Comparison of ENCODE assay signal across 8 cellular contexts in the genomic region with DNA sequence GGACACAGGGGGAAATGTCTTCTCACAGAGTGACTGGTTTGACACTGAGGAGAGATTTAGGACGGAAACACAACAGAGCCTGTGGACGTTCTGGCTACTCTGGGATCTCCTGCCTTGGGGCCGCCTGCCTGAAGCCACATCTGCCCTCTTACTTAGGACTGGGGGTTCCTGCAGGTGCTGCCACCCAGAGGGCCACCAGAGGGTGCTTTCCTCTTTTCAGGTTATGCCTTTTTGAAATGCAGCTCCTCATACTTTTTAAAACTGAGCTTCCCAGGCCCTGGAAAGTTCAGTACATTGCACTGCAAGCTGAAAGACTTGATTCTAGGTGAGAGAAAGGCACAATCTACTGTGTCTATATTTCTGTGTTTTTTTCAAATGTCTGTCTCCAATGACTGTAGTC.
DNase-seq lines count a peak whose midpoint lies in the region; ATAC-seq and TF ChIP-seq lines count a peak whose summit lies in the region.

No MANE protein-coding gene starts in this region.

- H3K27ac ChIP-seq in DOHH2 (ENCODE audit: low read depth, low read length), result no peak overlapping the region
- H3K27ac ChIP-seq in SJSA1, result 0 out of 2 replicates have a peak overlapping the region, but pooled peaks have one; percentile 21
- H3K27ac ChIP-seq in tibial artery, result no peak overlapping the region
- no peak overlapping the region for H3K27ac ChIP-seq in naive thymus-derived CD4-positive, alpha-beta T cell (ENCODE audit: low read depth, low read length)

- H3K27ac Mint-ChIP-seq in glutamatergic neuron (ENCODE audit: unreplicated experiment), result no peak overlapping the region
- H3K27ac Mint-ChIP-seq in activated T-cell treated with anti-CD3 and anti-CD28 coated beads, Interleukin-2, amount 50 U/mL, for 24 hours, result no peak overlapping the region
- no peak overlapping the region for H3K27ac Mint-ChIP-seq in naive thymus-derived CD4-positive, alpha-beta T cell

- H3K27me3 Mint-ChIP-seq in glutamatergic neuron (ENCODE audit: unreplicated experiment), result no peaks in the 10 kb centered on the region
- H3K27me3 Mint-ChIP-seq in activated T-cell treated with anti-CD3 and anti-CD28 coated beads, Interleukin-2, amount 50 U/mL, for 24 hours, result no peaks in the 10 kb centered on the region
- H3K27me3 Mint-ChIP-seq in naive thymus-derived CD4-positive, alpha-beta T cell, result no peaks in the 10 kb centered on the region

- CTCF ChIA-PET in naive thymus-derived CD4-positive, alpha-beta T cell (lab: Charles Lee), result no interaction called here

- no peaks in the 10 kb centered on the region for H3F3A ChIP-seq in DOHH2 (ENCODE audit: control insufficient read depth, insufficient read depth)

- intact Hi-C loops in tibial artery (cut with DNase I; ENCODE audit: low total_unique reads), result no loop called here
- intact Hi-C loops in naive thymus-derived CD4-positive, alpha-beta T cell (cut with micrococcal nuclease), result loop anchor here in 1 of 2 donors (1.0 kb wide), 1 partner anchor 189 kb away; no protein-coding TSS in a partner anchor

- H4K20me1 ChIP-seq in DOHH2 (ENCODE audit: control insufficient read depth, insufficient read depth, low read depth, low read length), result no peaks in the 10 kb centered on the region

- H3K4me2 ChIP-seq in DOHH2 (ENCODE audit: low read length), result no peak overlapping the region

- no peak overlapping the region for H3K4me3 Mint-ChIP-seq in glutamatergic neuron (ENCODE audit: unreplicated experiment)
- H3K4me3 Mint-ChIP-seq in activated T-cell treated with anti-CD3 and anti-CD28 coated beads, Interleukin-2, amount 50 U/mL, for 24 hours, result no peak overlapping the region
- no peak overlapping the region for H3K4me3 Mint-ChIP-seq in naive thymus-derived CD4-positive, alpha-beta T cell

- H3K9me3 Mint-ChIP-seq in glutamatergic neuron (ENCODE audit: unreplicated experiment), result no peaks in the 10 kb centered on the region
- peaks cover 12% of the 10 kb centered on the region for H3K9me3 Mint-ChIP-seq in activated T-cell treated with anti-CD3 and anti-CD28 coated beads, Interleukin-2, amount 50 U/mL, for 24 hours
- H3K9me3 Mint-ChIP-seq in naive thymus-derived CD4-positive, alpha-beta T cell, result peaks cover 0 to 16% (median 7%) of the 10 kb centered on the region in 11 donors

- no peaks in the 10 kb centered on the region for H3K9me2 ChIP-seq in DOHH2 (replicated peaks; ENCODE audit: control insufficient read depth, low read length)

- no peaks in the 10 kb centered on the region for H3K4me1 Mint-ChIP-seq in glutamatergic neuron (ENCODE audit: low read depth, unreplicated experiment)
- no peaks in the 10 kb centered on the region for H3K4me1 Mint-ChIP-seq in activated T-cell treated with anti-CD3 and anti-CD28 coated beads, Interleukin-2, amount 50 U/mL, for 24 hours (ENCODE audit: low read depth)
- peaks cover 0 to 2% (median 0%) of the 10 kb centered on the region in 7 donors for H3K4me1 Mint-ChIP-seq in naive thymus-derived CD4-positive, alpha-beta T cell

- peak; percentile 49 for TF ChIP-seq CTCF in DOHH2 (IDR thresholded peaks at IDR 0.05; ENCODE audit: low read depth, low read length, poor library complexity, severe bottlenecking)
- TF ChIP-seq CTCF in glutamatergic neuron (IDR thresholded peaks at IDR 0.05; ENCODE audit: partially characterized antibody, unreplicated experiment), result no peak
- peak; percentile 34 to 35 for TF ChIP-seq CTCF in tibial artery (IDR thresholded peaks at IDR 0.05)

- DNase-seq in SJSA1 (ENCODE audit: low read depth in 1 of 2, low spot score in 2 of 2) (peak; percentile 52 to 53), glutamatergic neuron (peak; percentile 20), tibial artery (peak in 1 of 2 donors; percentile 69), pons (ENCODE audit: low spot score) (no peak)
- no peak for DNase-seq in activated T-cell treated with anti-CD3 and anti-CD28 coated beads, Interleukin-2, amount 50 U/mL, for 24 hours
- DNase-seq in naive thymus-derived CD4-positive, alpha-beta T cell, result no peak

- POLR2A ChIA-PET in naive thymus-derived CD4-positive, alpha-beta T cell (lab: Charles Lee), result no interaction called here

- no peaks in the 10 kb centered on the region for H3K4me1 ChIP-seq in DOHH2 (ENCODE audit: control insufficient read depth, low read length)
- H3K4me1 ChIP-seq in SJSA1 (replicated peaks), result peaks cover 26% of the 10 kb centered on the region
- no peaks in the 10 kb centered on the region for H3K4me1 ChIP-seq in tibial artery
- no peaks in the 10 kb centered on the region for H3K4me1 ChIP-seq in naive thymus-derived CD4-positive, alpha-beta T cell (ENCODE audit: control insufficient read depth in 2 of 2, insufficient read depth in 2 of 2, low read length in 2 of 2)

- H3K36me3 ChIP-seq in DOHH2 (ENCODE audit: control insufficient read depth, low read length) (no peaks in the 10 kb centered on the region), SJSA1 (no peaks in the 10 kb centered on the region), tibial artery (no peaks in the 10 kb centered on the region)
- no peaks in the 10 kb centered on the region for H3K36me3 ChIP-seq in naive thymus-derived CD4-positive, alpha-beta T cell (ENCODE audit: control insufficient read depth in 2 of 3, insufficient read depth in 3 of 3, low read length in 3 of 3)

- no peaks in the 10 kb centered on the region for H3K27me3 ChIP-seq in DOHH2 (ENCODE audit: control insufficient read depth, low read length)
- H3K27me3 ChIP-seq in SJSA1 (replicated peaks), result no peaks in the 10 kb centered on the region
- no peaks in the 10 kb centered on the region for H3K27me3 ChIP-seq in tibial artery
- H3K27me3 ChIP-seq in naive thymus-derived CD4-positive, alpha-beta T cell (ENCODE audit: control insufficient read depth in 2 of 2, insufficient read depth in 2 of 2, low read length in 2 of 2), result no peaks in the 10 kb centered on the region

- H3K9me3 ChIP-seq in DOHH2 (ENCODE audit: control insufficient read depth, insufficient read depth, low read length) (no peaks in the 10 kb centered on the region), SJSA1 (replicated peaks) (peaks cover 5% of the 10 kb centered on the region; the same call in 1 of the 2 replicates), tibial artery (no peaks in the 10 kb centered on the region)
- H3K9me3 ChIP-seq in naive thymus-derived CD4-positive, alpha-beta T cell (ENCODE audit: control insufficient read depth in 2 of 3, low read length in 3 of 3), result peaks cover 0 to 4% (median 0%) of the 10 kb centered on the region in 3 experiments

- H3K36me3 Mint-ChIP-seq in glutamatergic neuron (ENCODE audit: unreplicated experiment), result peaks cover 4% of the 10 kb centered on the region
- peaks cover 3% of the 10 kb centered on the region for H3K36me3 Mint-ChIP-seq in activated T-cell treated with anti-CD3 and anti-CD28 coated beads, Interleukin-2, amount 50 U/mL, for 24 hours (ENCODE audit: low read depth)
- peaks cover 0 to 13% (median 11%) of the 10 kb centered on the region in 5 donors for H3K36me3 Mint-ChIP-seq in naive thymus-derived CD4-positive, alpha-beta T cell

- no peak overlapping the region for H3K4me3 ChIP-seq in DOHH2 (ENCODE audit: low read length)
- H3K4me3 ChIP-seq in SJSA1, result no peak overlapping the region
- H3K4me3 ChIP-seq in tibial artery, result no peak overlapping the region
- no peak overlapping the region for H3K4me3 ChIP-seq in naive thymus-derived CD4-positive, alpha-beta T cell (ENCODE audit: low read length)

- no peaks in the 10 kb centered on the region for H3K79me2 ChIP-seq in DOHH2 (ENCODE audit: control insufficient read depth, low read length)

- peak; percentile 64 for ATAC-seq in HG02642 (IDR thresholded peaks at IDR 0.05; ENCODE audit: poor library complexity, unreplicated experiment)
- ATAC-seq in naive thymus-derived CD4-positive, alpha-beta T cell, result no peak

Comparison
In these comparisons a context has a peak if more than half of its experiments do, and no peak if none do; other contexts are left out.
1. DNase-seq: peak in SJSA1 (2 of 2) and glutamatergic neuron (single experiment); none in activated T-cell treated with anti-CD3 and anti-CD28 coated beads, Interleukin-2, amount 50 U/mL, for 24 hours (single experiment), naive thymus-derived CD4-positive, alpha-beta T cell (0 of 9) and pons (single experiment).